In genomic region chr19:15450528-15450890, GRCh38 we compare ENCODE assay signal across 5 cellular contexts. TPM values are rescaled to one million over a fixed set of nuclear protein-coding genes. Genes with fewer than 3 reads are reported as not detected.
DNase-seq lines count a peak whose midpoint lies in the region; ATAC-seq and TF ChIP-seq lines count a peak whose summit lies in the region.

No MANE protein-coding gene starts in this region.

- peak overlapping the region; percentile 78 for H3K27ac Mint-ChIP-seq in chondrocyte (ENCODE audit: unreplicated experiment)

- POLR2A ChIA-PET in GM10248 (lab: Yijun Ruan, JAX): no interaction called here

- H2AFZ ChIP-seq in Karpas-422 (ENCODE audit: low read length) (peak overlapping the region; percentile 12; the same call in 1 of the 2 replicates), smooth muscle cell (ENCODE audit: low read depth) (peak overlapping the region; percentile 90)

- 86% methylated on average over 1 of the region's 1 CpG for WGBS in smooth muscle cell (ENCODE audit: low lambda C conversion rate)

- H3K27ac ChIP-seq in Karpas-422 (ENCODE audit: low read length): no peak overlapping the region
- H3K27ac ChIP-seq in smooth muscle cell (ENCODE audit: low read depth): peak overlapping the region; percentile 19

- H3K9ac ChIP-seq in Karpas-422 (ENCODE audit: low read length): no peak overlapping the region
- H3K9ac ChIP-seq in smooth muscle cell (ENCODE audit: low read depth): no peak overlapping the region

- H3K27me3 ChIP-seq in Karpas-422 (ENCODE audit: low read length): no peaks in the 10 kb centered on the region
- peaks cover 21% of the 10 kb centered on the region for H3K27me3 ChIP-seq in smooth muscle cell (ENCODE audit: low read depth)

- TF ChIP-seq CTCF in chondrocyte (IDR thresholded peaks at IDR 0.05): no peak
- TF ChIP-seq CTCF in smooth muscle cell (IDR thresholded peaks at IDR 0.05; ENCODE audit: borderline replicate concordance, insufficient read depth, poor library complexity, severe bottlenecking): no peak
- TF ChIP-seq CTCF in GM10248 (IDR thresholded peaks at IDR 0.05; ENCODE audit: control extremely low read depth, extremely low read depth, low read depth, missing control alignments): no peak

- peaks cover 15% of the 10 kb centered on the region for H3F3A ChIP-seq in smooth muscle cell (ENCODE audit: low read depth)

- H3K79me2 ChIP-seq in Karpas-422 (ENCODE audit: low read length) (no peaks in the 10 kb centered on the region), smooth muscle cell (ENCODE audit: low read depth) (no peaks in the 10 kb centered on the region)

- H3K36me3 ChIP-seq in Karpas-422 (ENCODE audit: insufficient read depth, low read length) (no peaks in the 10 kb centered on the region), smooth muscle cell (ENCODE audit: low read depth) (no peaks in the 10 kb centered on the region)

- no peaks in the 10 kb centered on the region; the same call in 1 of the 2 replicates for H3K9me2 ChIP-seq in Karpas-422 (replicated peaks; ENCODE audit: insufficient read depth, low read length)

- H3K9me3 Mint-ChIP-seq in chondrocyte (ENCODE audit: low read depth): no peaks in the 10 kb centered on the region

- DNase-seq in Karpas-422 (no peak), chondrocyte (ENCODE audit: low spot score) (no peak), smooth muscle cell (lab: John Stamatoyannopoulos, UW; ENCODE audit: unreplicated experiment) (no peak), GM10248 (ENCODE audit: extremely low spot score) (no peak)

- H3K9me3 ChIP-seq in Karpas-422 (ENCODE audit: low read length) (no peaks in the 10 kb centered on the region), smooth muscle cell (replicated peaks; ENCODE audit: low read depth) (no peaks in the 10 kb centered on the region)

- peak overlapping the region; percentile 38; the same call in 1 of the 2 replicates for H3K4me3 ChIP-seq in Karpas-422 (ENCODE audit: low read length)
- H3K4me3 ChIP-seq in smooth muscle cell: no peak overlapping the region

- H4K20me1 ChIP-seq in Karpas-422 (ENCODE audit: insufficient read depth, low read depth, low read length): 0 out of 2 replicates have a peak, but pooled peaks cover 5% of the 10 kb centered on the region
- no peaks in the 10 kb centered on the region for H4K20me1 ChIP-seq in smooth muscle cell (ENCODE audit: low read depth)

- H3K4me1 ChIP-seq in Karpas-422 (ENCODE audit: low read length): peaks cover 6% of the 10 kb centered on the region
- no peaks in the 10 kb centered on the region for H3K4me1 ChIP-seq in smooth muscle cell (ENCODE audit: low read depth)

- CTCF ChIA-PET in GM10248 (lab: Yijun Ruan, JAX): no interaction called here

- no peaks in the 10 kb centered on the region for H3K36me3 Mint-ChIP-seq in chondrocyte (ENCODE audit: low read depth)

- H3K27me3 Mint-ChIP-seq in chondrocyte (ENCODE audit: low read depth): peaks cover 12% of the 10 kb centered on the region

- peaks cover 20% of the 10 kb centered on the region for H3K4me1 Mint-ChIP-seq in chondrocyte (ENCODE audit: low read depth)

- H3K4me2 ChIP-seq in Karpas-422 (ENCODE audit: low read depth, low read length, poor library complexity, severe bottlenecking) (no peak overlapping the region), smooth muscle cell (no peak overlapping the region)

- H3K4me3 Mint-ChIP-seq in chondrocyte (ENCODE audit: unreplicated experiment): peak overlapping the region; percentile 58

- no peak for ATAC-seq in HG03280 (IDR thresholded peaks at IDR 0.05; ENCODE audit: unreplicated experiment)

RNA-seq across cellular contexts. Expression of gene WIZ, which starts 0.8 kb away (rescaled TPM):
- 5.3 and 5.4 TPM in 2 replicates for total RNA-seq in Karpas-422 (2014; rRNA removed; shearing (Covaris generic); ENCODE audit: low replicate concordance)
- total RNA-seq in chondrocyte (50.6 to 54.0 TPM (median 52.4 TPM) in 3 replicates), smooth muscle cell (13.5 and 23.1 TPM in 2 replicates)
- 40.5 and 41.5 TPM in 2 replicates for polyA plus RNA-seq in smooth muscle cell

RNA-seq across cellular contexts. Expression of gene RASAL3, which starts 13.8 kb away (rescaled TPM):
- total RNA-seq in Karpas-422 (2014; rRNA removed; shearing (Covaris generic); ENCODE audit: low replicate concordance): 4.0 and 27.1 TPM in 2 replicates
- total RNA-seq in chondrocyte: 0.05 TPM in 1 of 3 replicates, not detected in the others
- total RNA-seq in smooth muscle cell: not detected in 2 replicates
- polyA plus RNA-seq in smooth muscle cell: 0.24 TPM in 1 of 2 replicates, not detected in the other

RNA-seq across cellular contexts. Expression of gene PGLYRP2, which starts 28.8 kb away (rescaled TPM):
- total RNA-seq in Karpas-422 (2014; rRNA removed; shearing (Covaris generic); ENCODE audit: low replicate concordance): not detected in 2 replicates
- total RNA-seq in chondrocyte (not detected in 3 replicates), smooth muscle cell (not detected in 2 replicates)
- not detected in 2 replicates for polyA plus RNA-seq in smooth muscle cell

RNA-seq across cellular contexts. Expression of gene AKAP8L, which starts 31.7 kb away (rescaled TPM):
- total RNA-seq in Karpas-422 (2014; rRNA removed; shearing (Covaris generic); ENCODE audit: low replicate concordance): 82.4 and 108 TPM in 2 replicates
- 69.5 to 103 TPM (median 76.0 TPM) in 3 replicates for total RNA-seq in chondrocyte
- 61.9 and 92.0 TPM in 2 replicates for total RNA-seq in smooth muscle cell
- polyA plus RNA-seq in smooth muscle cell: 93.9 and 105 TPM in 2 replicates

RNA-seq across cellular contexts. Expression of gene CYP4F22, which starts 57.8 kb away (rescaled TPM):
- not detected in 2 replicates for total RNA-seq in Karpas-422 (2014; rRNA removed; shearing (Covaris generic); ENCODE audit: low replicate concordance)
- total RNA-seq in chondrocyte (not detected in 3 replicates), smooth muscle cell (not detected in 2 replicates)
- not detected in 2 replicates for polyA plus RNA-seq in smooth muscle cell
